ENCODE assay signal across 10 cellular contexts in the genomic region with DNA sequence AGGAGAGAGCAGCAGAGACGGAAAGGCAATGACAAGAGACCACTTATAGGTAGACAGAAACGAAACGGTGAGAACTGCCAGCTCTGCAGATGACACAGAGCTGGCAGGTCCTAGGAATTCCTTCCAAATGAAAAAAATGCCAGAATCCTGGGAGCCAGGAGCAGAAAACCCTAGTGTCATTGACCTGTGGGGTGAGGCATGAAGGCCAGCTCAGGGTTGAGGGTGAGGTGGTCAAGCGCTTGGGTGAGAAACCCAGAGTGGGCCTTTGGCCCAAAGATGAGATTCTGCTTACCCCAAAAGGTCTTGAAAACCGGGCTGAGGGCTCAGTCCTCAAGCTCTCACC. TPM values are rescaled to one million over a fixed set of nuclear protein-coding genes. Genes with fewer than 3 reads are reported as not detected.
DNase-seq lines count a peak whose midpoint lies in the region; ATAC-seq and TF ChIP-seq lines count a peak whose summit lies in the region.
"Had no signal": no experiment of that assay in that cellular context is flagged by ENCODE, and none has a peak within 500 bp of the region (broad histone marks: within the 10 kb centered on the region; RNA-seq: fewer than 3 reads in every experiment).

No MANE protein-coding gene starts in this region.

- H3K36me3 ChIP-seq in IMR-90 (ENCODE audit: control insufficient read depth, insufficient read depth, low read length) (peaks cover 53% of the 10 kb centered on the region), left lung (peaks cover 0 to 78% of the 10 kb centered on the region in 2 donors)

- H3K9ac ChIP-seq in IMR-90 (ENCODE audit: low read depth, low read length), result no peak overlapping the region

- CTCF ChIA-PET in IMR-90 (lab: Yijun Ruan, JAX), result interaction anchor here (0.7 kb wide), 1 partner anchor 180 kb away, joined by 3 read pairs; no protein-coding TSS in a partner anchor

- H2BK20ac ChIP-seq in IMR-90 (ENCODE audit: low read depth, low read length), result no peak overlapping the region

- no peak overlapping the region; the same call in 1 of the 2 replicates for H2AK5ac ChIP-seq in IMR-90 (ENCODE audit: low read depth, low read length)

- no peak overlapping the region for H3K18ac ChIP-seq in IMR-90 (ENCODE audit: low read depth, low read length)

- DNase-seq in IMR-90 (no peak), left lung (no peak)
- no peak for DNase-seq in stimulated activated naive B cell treated with anti-CD40 and anti-IgM and Interleukin-4, amounts not matched to agents 10 μg/mL and 1 μg/mL and 100 μg/mL, for 72 hours
- DNase-seq: activated T-cell treated with anti-CD3 and anti-CD28 coated beads, Interleukin-2, amount 50 U/mL, for 24 hours; dermis blood vessel endothelial cell; stimulated activated CD4-positive, alpha-beta T cell treated with anti-CD3 and anti-CD28 coated beads, Interleukin-2, amount 100 ng/mL, for 48 hours had no signal

- TF ChIP-seq POLR2A in IMR-90 (IDR thresholded peaks at IDR 0.05; ENCODE audit: low read depth, low read length), result no peak

- peak overlapping the region; percentile 73; the same call in 1 of the 2 replicates for H3K23ac ChIP-seq in IMR-90 (ENCODE audit: low read depth, low read length)

- no peak overlapping the region for H3K4me3 ChIP-seq in IMR-90 (ENCODE audit: insufficient read depth, low read depth, low read length)
- H3K4me3 ChIP-seq in left lung, result no peak overlapping the region

- peaks cover 29 to 95% of the 10 kb centered on the region in 2 experiments for H3K79me1 ChIP-seq in IMR-90 (ENCODE audit: low read depth in 1 of 2, low read length in 2 of 2)

- POLR2A ChIA-PET in IMR-90 (lab: Charles Lee; ENCODE audit: unreplicated experiment), result interaction anchor here (0.9 kb wide), 1 partner anchor 28 kb away, joined by 5 read pairs; no protein-coding TSS in a partner anchor

- H2AFZ ChIP-seq in IMR-90 (replicated peaks; ENCODE audit: low read length, poor library complexity), result no peak overlapping the region

- H2BK120ac ChIP-seq in IMR-90 (ENCODE audit: low read depth, low read length), result peak overlapping the region; percentile 99

- peak overlapping the region; percentile 33 for H3K14ac ChIP-seq in IMR-90 (replicated peaks; ENCODE audit: low read depth, low read length)

- peak overlapping the region; percentile 90 for H3K4ac ChIP-seq in IMR-90 (ENCODE audit: low read depth, low read length)

- no peak for TF ChIP-seq RAD21 in IMR-90 (IDR thresholded peaks at IDR 0.05; ENCODE audit: low read length)

- no peak for ATAC-seq in IMR-90 (ENCODE audit: low read depth)
- ATAC-seq in left lung, result no peak
- ATAC-seq in stimulated activated naive B cell treated with anti-CD40 and anti-IgM and Interleukin-4, amounts not matched to agents 10 μg/mL and 1 μg/mL and 100 μg/mL, for 72 hours (replicated peaks), result peak in 1 of 2 donors; percentile 6
- ATAC-seq in HG02938 (IDR thresholded peaks at IDR 0.05; ENCODE audit: unreplicated experiment), result no peak
- ATAC-seq in HG03439 (IDR thresholded peaks at IDR 0.05; ENCODE audit: unreplicated experiment), result no peak
- ATAC-seq in HG03280 (IDR thresholded peaks at IDR 0.05; ENCODE audit: unreplicated experiment), result no peak

- no peak overlapping the region for H3K4me2 ChIP-seq in IMR-90 (ENCODE audit: low read depth, low read length)

- H3K9me3 Mint-ChIP-seq in stimulated activated naive B cell treated with anti-CD40 and anti-IgM and Interleukin-4, amounts not matched to agents 10 μg/mL and 1 μg/mL and 100 μg/mL, for 72 hours, result no peaks in the 10 kb centered on the region
- H3K9me3 Mint-ChIP-seq: activated T-cell treated with anti-CD3 and anti-CD28 coated beads, Interleukin-2, amount 50 U/mL, for 24 hours had no signal

- H4K5ac ChIP-seq in IMR-90 (ENCODE audit: low read depth, low read length), result peak overlapping the region; percentile 18; the same call in 1 of the 2 replicates

- in situ Hi-C loops in IMR-90 (cut with MboI; ENCODE audit: low sequenced_read_pairs), result loop anchor here (10.0 kb wide), 1 partner anchor 111 kb away; no protein-coding TSS in a partner anchor

- H3K27ac Mint-ChIP-seq in stimulated activated naive B cell treated with anti-CD40 and anti-IgM and Interleukin-4, amounts not matched to agents 10 μg/mL and 1 μg/mL and 100 μg/mL, for 72 hours, result no peak overlapping the region

- no TSS peak for BruUV-seq in IMR-90 (replicated peaks; lab: Mats Ljungman, UMichigan)

- peaks cover 41% of the 10 kb centered on the region for H3K9me1 ChIP-seq in IMR-90 (ENCODE audit: insufficient read depth, low read length)

- no peaks in the 10 kb centered on the region for H3K27me3 ChIP-seq in IMR-90 (ENCODE audit: control insufficient read depth, insufficient read depth, low read length)
- peaks cover 0 to 1% of the 10 kb centered on the region in 2 donors for H3K27me3 ChIP-seq in left lung

- peaks cover 69 to 80% of the 10 kb centered on the region in 2 donors for H3K36me3 Mint-ChIP-seq in stimulated activated naive B cell treated with anti-CD40 and anti-IgM and Interleukin-4, amounts not matched to agents 10 μg/mL and 1 μg/mL and 100 μg/mL, for 72 hours

- peaks cover 5% of the 10 kb centered on the region; the same call in 1 of the 2 replicates for H4K20me1 ChIP-seq in IMR-90 (ENCODE audit: insufficient read depth, low read length)

- dilution Hi-C loops in IMR-90 (cut with HindIII; ENCODE audit: low sequenced_read_pairs, unreplicated experiment), result no loop called here

- H3K27ac ChIP-seq in IMR-90 (ENCODE audit: insufficient read depth, low read length) (peak overlapping the region; percentile 53; the same call in 1 of the 2 replicates), adipose tissue (ENCODE audit: low read depth, low read length) (peak overlapping the region; percentile 35), left lung (peak overlapping the region; percentile 6 to 66)

- TF ChIP-seq CTCF in IMR-90 (conservative IDR thresholded peaks at IDR 0.05; ENCODE audit: low read depth, low read length) (no peak), left lung (IDR thresholded peaks at IDR 0.05) (no peak)

- H2AK9ac ChIP-seq in IMR-90 (replicated peaks; ENCODE audit: low read depth, low read length, poor library complexity), result no peak overlapping the region

- peak overlapping the region; percentile 71 for H4K91ac ChIP-seq in IMR-90 (ENCODE audit: insufficient read depth, low read depth, low read length)

- peaks cover 47 to 73% of the 10 kb centered on the region in 2 donors for H3K4me1 Mint-ChIP-seq in stimulated activated naive B cell treated with anti-CD40 and anti-IgM and Interleukin-4, amounts not matched to agents 10 μg/mL and 1 μg/mL and 100 μg/mL, for 72 hours

- 0 out of 3 replicates have a peak overlapping the region, but pooled peaks have one; percentile 15 for H2BK15ac ChIP-seq in IMR-90 (ENCODE audit: low read depth, low read length)

- peak overlapping the region; percentile 1 to 28 for H3K4me3 Mint-ChIP-seq in stimulated activated naive B cell treated with anti-CD40 and anti-IgM and Interleukin-4, amounts not matched to agents 10 μg/mL and 1 μg/mL and 100 μg/mL, for 72 hours
- H3K4me3 Mint-ChIP-seq: activated T-cell treated with anti-CD3 and anti-CD28 coated beads, Interleukin-2, amount 50 U/mL, for 24 hours had no signal

- peaks cover 79% of the 10 kb centered on the region for H3K4me1 ChIP-seq in IMR-90 (ENCODE audit: control insufficient read depth, insufficient read depth, low read length)
- peaks cover 16 to 54% of the 10 kb centered on the region in 2 donors for H3K4me1 ChIP-seq in left lung

- peak overlapping the region; percentile 98 for H2BK5ac ChIP-seq in IMR-90 (ENCODE audit: low read depth, low read length, poor library complexity, severe bottlenecking)

- intact Hi-C loops in IMR-90 (cut with micrococcal nuclease), result no loop called here
- intact Hi-C loops in left lung (cut with DNase I), result no loop called here

- peak overlapping the region; percentile 18 to 92; a peak in 2 of 4 replicates for H4K8ac ChIP-seq in IMR-90 (ENCODE audit: low read depth in 2 of 2, low read length in 2 of 2)

- H3K9me3 ChIP-seq in IMR-90 (ENCODE audit: control insufficient read depth, insufficient read depth, low read length), result no peaks in the 10 kb centered on the region
- no peaks in the 10 kb centered on the region for H3K9me3 ChIP-seq in left lung

- no peak overlapping the region for H3K56ac ChIP-seq in IMR-90 (ENCODE audit: extremely low read depth, insufficient read depth, low read length)

- peaks cover 8 to 10% of the 10 kb centered on the region in 2 donors for H3K27me3 Mint-ChIP-seq in stimulated activated naive B cell treated with anti-CD40 and anti-IgM and Interleukin-4, amounts not matched to agents 10 μg/mL and 1 μg/mL and 100 μg/mL, for 72 hours

- WGBS in IMR-90 (ENCODE audit: extremely low coverage in 2 of 2, insufficient read length in 1 of 2), 2 experiments, result 62% methylated on average over 3 of the region's 5 CpGs; no CpG with 5 or more reads in 1 of the 2 experiments
- 58 to 75% (median 63%) methylated on average over 5 of the region's 5 CpGs for WGBS in adipose tissue, 3 donors

RNA-seq across cellular contexts. Expression of a gene that starts 9.2 kb away (rescaled TPM):
- total RNA-seq in IMR-90 (2012; rRNA removed) (10.0 and 10.4 TPM in 2 replicates), left lung (10 to 100 TPM; 25.5 to 28.2 TPM)
- polyA plus RNA-seq in IMR-90 (2012; rRNA removed) (23.0 and 30.9 TPM in 2 replicates), adipose tissue (10 to 100 TPM in 2 of 3 donors, 1 to 10 TPM in 1; 1.6 to 23.3 (median 19.7) TPM)
- polyA plus RNA-seq in IMR-90 (2012; cell fraction: cytosol; rRNA removed), result 17.8 and 60.2 TPM in 2 replicates
- polyA plus RNA-seq in IMR-90 (2012; cell fraction: nucleus; rRNA removed; ENCODE audit: low replicate concordance), result 69.0 and 122 TPM in 2 replicates

RNA-seq across cellular contexts. Expression of a gene that starts 22.3 kb away (rescaled TPM):
- total RNA-seq in IMR-90 (2012; rRNA removed) (38.7 and 42.2 TPM in 2 replicates), left lung (10 to 100 TPM; 26.1 to 28.7 TPM)
- polyA plus RNA-seq in IMR-90 (2012; rRNA removed) (46.9 and 52.6 TPM in 2 replicates), adipose tissue (10 to 100 TPM; 30.9 to 40.7 (median 38.7) TPM)
- polyA plus RNA-seq in IMR-90 (2012; cell fraction: cytosol; rRNA removed), result 40.4 and 50.0 TPM in 2 replicates
- polyA plus RNA-seq in IMR-90 (2012; cell fraction: nucleus; rRNA removed; ENCODE audit: low replicate concordance), result 23.2 and 26.2 TPM in 2 replicates

RNA-seq across cellular contexts. Expression of a gene that starts 34.2 kb away (rescaled TPM):
- 20.6 and 24.4 TPM in 2 replicates for total RNA-seq in IMR-90 (2012; rRNA removed)
- 49.9 and 51.9 TPM in 2 replicates for polyA plus RNA-seq in IMR-90 (2012; rRNA removed)
- 31.8 and 38.7 TPM in 2 replicates for polyA plus RNA-seq in IMR-90 (2012; cell fraction: cytosol; rRNA removed)
- 153 and 299 TPM in 2 replicates for polyA plus RNA-seq in IMR-90 (2012; cell fraction: nucleus; rRNA removed; ENCODE audit: low replicate concordance)
- 10 to 100 TPM; 15.4 to 34.0 (median 31.1) TPM for polyA plus RNA-seq in adipose tissue
- total RNA-seq in left lung, result 10 to 100 TPM; 30.7 to 36.0 TPM

RNA-seq across cellular contexts. Expression of a gene that starts 39.0 kb away (rescaled TPM):
- total RNA-seq in IMR-90 (2012; rRNA removed) (under 0.01 TPM in 2 replicates), left lung (1 to 10 TPM; 2.7 to 5.1 TPM)
- polyA plus RNA-seq in IMR-90 (2012; rRNA removed) (0.03 and 0.04 TPM in 2 replicates), adipose tissue (1 to 10 TPM; 1.6 to 8.7 (median 3.9) TPM)
- 0.07 TPM in 1 of 2 replicates, not detected in the other for polyA plus RNA-seq in IMR-90 (2012; cell fraction: cytosol; rRNA removed)
- 0.03 TPM in 1 of 2 replicates, not detected in the other for polyA plus RNA-seq in IMR-90 (2012; cell fraction: nucleus; rRNA removed; ENCODE audit: low replicate concordance)
